In genomic region chr11:65355013-65355775, GRCh38 we compare ENCODE assay signal across 8 cellular contexts. TPM values are rescaled to one million over a fixed set of nuclear protein-coding genes. Genes with fewer than 3 reads are reported as not detected.
DNase-seq lines count a peak whose midpoint lies in the region; ATAC-seq and TF ChIP-seq lines count a peak whose summit lies in the region.

No MANE protein-coding gene starts in this region.

- peak overlapping the region; percentile 71 for H3K9ac ChIP-seq in Karpas-422 (ENCODE audit: low read length)

- peaks cover 28% of the 10 kb centered on the region for H3K4me1 ChIP-seq in Caco-2
- peaks cover 14% of the 10 kb centered on the region for H3K4me1 ChIP-seq in Karpas-422 (ENCODE audit: low read length)
- H3K4me1 ChIP-seq in adrenal gland (replicated peaks in 1 of 2) = peaks cover 17 to 22% of the 10 kb centered on the region in 2 donors

- H3K36me3 Mint-ChIP-seq in Caco-2 (ENCODE audit: insufficient read depth, unreplicated experiment) = peaks cover 48% of the 10 kb centered on the region

- BruUV-seq in Caco-2 (replicated peaks; lab: Mats Ljungman, UMichigan) = no TSS peak

- POLR2A ChIA-PET in Caco-2 (lab: Charles Lee) = interaction anchor here (0.5 to 0.8 kb wide), 3 partner anchors 61 to 154 kb away, joined by 3 to 8 read pairs (median 3); no protein-coding TSS in a partner anchor

- no peaks in the 10 kb centered on the region for H3K27me3 Mint-ChIP-seq in Caco-2 (ENCODE audit: insufficient read depth, unreplicated experiment)

- 3 to 9% (median 5%) methylated on average over 20 to 47 of the region's 47 CpGs for WGBS in adrenal gland, 4 donors

- peak overlapping the region; percentile 76 for H3K4me2 ChIP-seq in Karpas-422 (ENCODE audit: low read depth, low read length, poor library complexity, severe bottlenecking)

- no peaks in the 10 kb centered on the region for H3K27me3 ChIP-seq in Caco-2 (replicated peaks; ENCODE audit: control insufficient read depth, insufficient read depth, low read length)
- no peaks in the 10 kb centered on the region for H3K27me3 ChIP-seq in Karpas-422 (ENCODE audit: low read length)
- no peaks in the 10 kb centered on the region for H3K27me3 ChIP-seq in adrenal gland

- peak; percentile 74 to 77 for DNase-seq in Caco-2
- DNase-seq in Karpas-422 = peak; percentile 66
- DNase-seq in SKM-1 (lab: John Stamatoyannopoulos, UW; ENCODE audit: unreplicated experiment) = peak; percentile 43
- DNase-seq in adrenal gland = peak in 4 of 7 donors; percentile 31 to 68 (median 45)
- peak; percentile 39 for DNase-seq in stimulated activated CD4-positive, alpha-beta T cell treated with anti-CD3 and anti-CD28 coated beads, Interleukin-1b, Interleukin-23, amount 100 ng/mL, for 48 hours
- DNase-seq in AG08395 (ENCODE audit: low spot score) = no peak

- H3K9me3 Mint-ChIP-seq in Caco-2 (ENCODE audit: unreplicated experiment) = no peaks in the 10 kb centered on the region

- H3K9me2 ChIP-seq in Karpas-422 (replicated peaks; ENCODE audit: insufficient read depth, low read length) = no peaks in the 10 kb centered on the region

- TF ChIP-seq CTCF in Caco-2 (IDR thresholded peaks at IDR 0.05; ENCODE audit: insufficient read depth in 1 of 2, low read depth in 1 of 2, low read length in 1 of 2, severe bottlenecking in 1 of 2, unreplicated experiment in 1 of 2) (no peak), adrenal gland (IDR thresholded peaks at IDR 0.05) (no peak)

- TF ChIP-seq POLR2A in adrenal gland (IDR thresholded peaks at IDR 0.05) = no peak

- peak overlapping the region; percentile 70 for H3K27ac Mint-ChIP-seq in Caco-2 (ENCODE audit: unreplicated experiment)

- H4K20me1 ChIP-seq in Karpas-422 (ENCODE audit: insufficient read depth, low read depth, low read length) = no peaks in the 10 kb centered on the region

- H3K4me3 ChIP-seq in Caco-2 (ENCODE audit: low read depth, low read length) = peak overlapping the region; percentile 62
- peak overlapping the region; percentile 80 for H3K4me3 ChIP-seq in Karpas-422 (ENCODE audit: low read length)
- peak overlapping the region in 2 of 4 donors; percentile 41 to 79 for H3K4me3 ChIP-seq in adrenal gland
- H3K4me3 ChIP-seq in iPS-11a (ENCODE audit: low read depth, low read length) = peak overlapping the region; percentile 60

- ATAC-seq in GM21529 (IDR thresholded peaks at IDR 0.05; ENCODE audit: unreplicated experiment) = peak; percentile 22

- intact Hi-C loops in Caco-2 (cut with micrococcal nuclease; ENCODE audit: unreplicated experiment) = no loop called here
- intact Hi-C loops in adrenal gland (cut with DNase I) = loop anchor here in 1 of 2 donors (5.0 kb wide), 1 partner anchor 157 kb away; no protein-coding TSS in a partner anchor

- peaks cover 1% of the 10 kb centered on the region for H3K36me3 ChIP-seq in Caco-2 (ENCODE audit: control insufficient read depth, insufficient read depth, low read length)
- peaks cover 8% of the 10 kb centered on the region; the same call in 1 of the 2 replicates for H3K36me3 ChIP-seq in Karpas-422 (ENCODE audit: insufficient read depth, low read length)
- H3K36me3 ChIP-seq in adrenal gland (replicated peaks in 1 of 2) = peaks cover 0 to 27% of the 10 kb centered on the region in 2 donors

- CTCF ChIA-PET in Caco-2 (lab: Charles Lee) = interaction anchor here (0.5 to 1.5 kb wide), 2 partner anchors 16 to 80 kb away, joined by 3 to 7 read pairs; no protein-coding TSS in a partner anchor

- peaks cover 44% of the 10 kb centered on the region for H3K4me1 Mint-ChIP-seq in Caco-2 (ENCODE audit: low read depth, unreplicated experiment)

- H3K27ac ChIP-seq in Karpas-422 (ENCODE audit: low read length) (no peak overlapping the region), adrenal gland (peak overlapping the region in 1 of 5 donors; percentile 52)

- peak overlapping the region; percentile 86 for H2AFZ ChIP-seq in Karpas-422 (ENCODE audit: low read length)

- H3K4me3 Mint-ChIP-seq in Caco-2 (ENCODE audit: unreplicated experiment) = peak overlapping the region; percentile 94

- no peaks in the 10 kb centered on the region for H3K79me2 ChIP-seq in Karpas-422 (ENCODE audit: low read length)

- H3K9me3 ChIP-seq in Caco-2 = no peaks in the 10 kb centered on the region
- H3K9me3 ChIP-seq in Karpas-422 (ENCODE audit: low read length) = no peaks in the 10 kb centered on the region
- H3K9me3 ChIP-seq in adrenal gland (replicated peaks in 1 of 3) = no peaks in the 10 kb centered on the region

RNA-seq across cellular contexts. Expression of gene TIGD3, which starts 0.6 kb away (rescaled TPM):
- total RNA-seq in Caco-2 (2022) (3.0 and 3.2 TPM in 2 replicates), adrenal gland (under 1 TPM; 0.11 to 0.96 (median 0.27) TPM)
- 0.11 and 0.83 TPM in 2 replicates for total RNA-seq in Karpas-422 (2014; rRNA removed; shearing (Covaris generic); ENCODE audit: low replicate concordance)
- under 1 TPM in 2 of 3 donors, not detected in 1; 0.27 to 0.40 TPM for polyA plus RNA-seq in adrenal gland

RNA-seq across cellular contexts. Expression of gene DPF2, which starts 21.5 kb away (rescaled TPM):
- total RNA-seq in Caco-2 (2022) (64.2 and 65.3 TPM in 2 replicates), adrenal gland (10 to 100 TPM; 35.2 to 73.7 (median 49.4) TPM)
- total RNA-seq in Karpas-422 (2014; rRNA removed; shearing (Covaris generic); ENCODE audit: low replicate concordance) = 34.0 and 44.5 TPM in 2 replicates
- 10 to 100 TPM; 23.2 to 34.7 (median 30.4) TPM for polyA plus RNA-seq in adrenal gland

RNA-seq across cellular contexts. Expression of gene SLC25A45, which starts 27.3 kb away (rescaled TPM):
- total RNA-seq in Caco-2 (2022) (8.1 and 8.5 TPM in 2 replicates), adrenal gland (10 to 100 TPM in 1 of 8 donors, 1 to 10 TPM in 7; 1.1 to 12.7 (median 6.7) TPM)
- total RNA-seq in Karpas-422 (2014; rRNA removed; shearing (Covaris generic); ENCODE audit: low replicate concordance) = 6.7 and 9.7 TPM in 2 replicates
- polyA plus RNA-seq in adrenal gland = 10 to 100 TPM in 2 of 3 donors, 1 to 10 TPM in 1; 2.4 to 21.0 (median 14.7) TPM

RNA-seq across cellular contexts. Expression of gene FRMD8, which starts 31.2 kb away (rescaled TPM):
- 35.1 and 38.2 TPM in 2 replicates for total RNA-seq in Caco-2 (2022)
- 48.5 and 102 TPM in 2 replicates for total RNA-seq in Karpas-422 (2014; rRNA removed; shearing (Covaris generic); ENCODE audit: low replicate concordance)
- total RNA-seq in adrenal gland = 10 to 100 TPM; 20.6 to 52.1 (median 39.6) TPM
- polyA plus RNA-seq in adrenal gland = 10 to 100 TPM in 2 of 3 donors, 1 to 10 TPM in 1; 5.3 to 21.3 (median 20.4) TPM

RNA-seq across cellular contexts. Expression of gene CDC42EP2, which starts 40.5 kb away (rescaled TPM):
- total RNA-seq in Caco-2 (2022) (38.0 and 40.7 TPM in 2 replicates), adrenal gland (10 to 100 TPM in 3 of 8 donors, 1 to 10 TPM in 5; 2.9 to 18.3 (median 4.9) TPM)
- 0.43 and 2.6 TPM in 2 replicates for total RNA-seq in Karpas-422 (2014; rRNA removed; shearing (Covaris generic); ENCODE audit: low replicate concordance)
- 10 to 100 TPM in 2 of 3 donors, 1 to 10 TPM in 1; 1.0 to 13.9 (median 10.4) TPM for polyA plus RNA-seq in adrenal gland
